ENCODE assay signal across 20 cellular contexts in genomic region chr2:132977812-132978529, GRCh38.
DNase-seq lines count a peak whose midpoint lies in the region; ATAC-seq, FAIRE-seq and TF ChIP-seq lines count a peak whose summit lies in the region.
"Had no signal": no experiment of that assay in that cellular context is flagged by ENCODE, and none has a peak within 500 bp of the region (broad histone marks: within the 10 kb centered on the region; RNA-seq: fewer than 3 reads in every experiment).

No MANE protein-coding gene starts in this region.

- H2BK12ac ChIP-seq in neuronal stem cell (ENCODE audit: low read length): no peak overlapping the region

- H4K91ac ChIP-seq in neuronal stem cell (ENCODE audit: low read depth, low read length, poor library complexity): no peak overlapping the region

- no TSS peak for BruUV-seq in endothelial cell of umbilical vein (replicated peaks; lab: Mats Ljungman, UMichigan)

- H3K23ac ChIP-seq in neuronal stem cell (ENCODE audit: low read depth, low read length, poor library complexity): no peak overlapping the region

- H2BK120ac ChIP-seq in neuronal stem cell (ENCODE audit: low read depth, low read length): no peak overlapping the region

- H3K9me1 ChIP-seq in endothelial cell of umbilical vein (replicated peaks; ENCODE audit: control insufficient read depth, extremely low read depth, insufficient read depth, low read length): no peaks in the 10 kb centered on the region

- DNase-seq in EH (ENCODE audit: low read depth): peak; percentile 72
- peak; percentile 57 for DNase-seq in RPMI7951 (ENCODE audit: low read depth)
- peak; percentile 36 for DNase-seq in endothelial cell of umbilical vein (ENCODE audit: low read depth, low spot score)
- DNase-seq in putamen (ENCODE audit: low spot score): peak; percentile 70
- no peak for DNase-seq in neuronal stem cell (ENCODE audit: low spot score)
- no peak for DNase-seq in GOT3 (lab: John Stamatoyannopoulos, UW)
- DNase-seq in body of pancreas: no peak
- DNase-seq: activated CD8-positive, alpha-beta T cell treated with anti-CD3 and anti-CD28 coated beads for 36 hours; activated naive CD8-positive, alpha-beta T cell treated with anti-CD3 and anti-CD28 coated beads, Interleukin-2, amount 50 U/mL, for 24 hours; heart left ventricle; KG1; kidney glomerular epithelial cell; NCI-H1417; T-cell; WERI-Rb-1 had no signal

- H3K36me3 ChIP-seq in endothelial cell of umbilical vein (ENCODE audit: control insufficient read depth in 2 of 2, extremely low read depth in 1 of 2, insufficient read depth in 2 of 2, low read length in 2 of 2) (no peaks in the 10 kb centered on the region), neuronal stem cell (replicated peaks in 1 of 2; ENCODE audit: control insufficient read depth in 2 of 2, insufficient read depth in 2 of 2, low read length in 2 of 2) (peaks cover 0 to 13% of the 10 kb centered on the region in 2 donors), body of pancreas (replicated peaks in 1 of 2; ENCODE audit: insufficient read depth in 1 of 2, low read depth in 2 of 2) (no peaks in the 10 kb centered on the region)
- H3K36me3 ChIP-seq: heart left ventricle, right atrium auricular region, WERI-Rb-1 had no signal

- no peaks in the 10 kb centered on the region for H3K9me3 ChIP-seq in endothelial cell of umbilical vein (replicated peaks; ENCODE audit: control insufficient read depth, insufficient read depth, low read length)
- no peaks in the 10 kb centered on the region for H3K9me3 ChIP-seq in neuronal stem cell (replicated peaks in 1 of 2; ENCODE audit: control insufficient read depth in 2 of 2, insufficient read depth in 1 of 2, low read depth in 1 of 2, low read length in 2 of 2)
- H3K9me3 ChIP-seq in body of pancreas: no peaks in the 10 kb centered on the region
- H3K9me3 ChIP-seq: heart left ventricle, right atrium auricular region had no signal

- no peak overlapping the region for H3K4ac ChIP-seq in neuronal stem cell (ENCODE audit: low read length)

- POLR2A ChIA-PET in endothelial cell of umbilical vein (lab: Charles Lee): no interaction called here

- no peaks in the 10 kb centered on the region for H3K79me1 ChIP-seq in neuronal stem cell (ENCODE audit: low read depth, low read length)

- intact Hi-C loops in endothelial cell of umbilical vein (cut with micrococcal nuclease) (no loop called here), body of pancreas (cut with DNase I) (no loop called here)

- H2AFZ ChIP-seq in endothelial cell of umbilical vein (ENCODE audit: low read depth, low read length) (no peak overlapping the region), neuronal stem cell (ENCODE audit: low read length) (no peak overlapping the region)

- dilution Hi-C loops in endothelial cell of umbilical vein (cut with MboI; ENCODE audit: extremely low pct_ligation_motif_present, low sequenced_read_pairs): no loop called here

- H3K4me2 ChIP-seq in endothelial cell of umbilical vein (ENCODE audit: insufficient read depth, low read length) (no peak overlapping the region), neuronal stem cell (ENCODE audit: insufficient read depth, low read length, poor library complexity, severe bottlenecking) (no peak overlapping the region)

- H3K9ac ChIP-seq in endothelial cell of umbilical vein (replicated peaks; ENCODE audit: extremely low read depth, insufficient read depth, low read length): no peak overlapping the region
- no peak overlapping the region for H3K9ac ChIP-seq in neuronal stem cell (ENCODE audit: low read depth, low read length, poor library complexity)

- H3K27ac ChIP-seq in endothelial cell of umbilical vein (ENCODE audit: insufficient read depth, low read depth, low read length) (no peak overlapping the region), neuronal stem cell (replicated peaks; ENCODE audit: low read length) (no peak overlapping the region), body of pancreas (no peak overlapping the region)
- H3K27ac ChIP-seq: heart left ventricle, HL-60, right atrium auricular region, RWPE1, WERI-Rb-1 had no signal

- no peak overlapping the region for H4K8ac ChIP-seq in neuronal stem cell (ENCODE audit: low read depth, low read length)

- H3K14ac ChIP-seq in neuronal stem cell (ENCODE audit: low read length): no peak overlapping the region

- H3K4me3 ChIP-seq in endothelial cell of umbilical vein (replicated peaks in 1 of 3; ENCODE audit: insufficient read depth in 1 of 3, low read depth in 1 of 3, low read length in 3 of 3): no peak overlapping the region
- no peak overlapping the region for H3K4me3 ChIP-seq in neuronal stem cell (ENCODE audit: low read length in 2 of 2)
- no peak overlapping the region for H3K4me3 ChIP-seq in body of pancreas
- H3K4me3 ChIP-seq: heart left ventricle, right atrium auricular region had no signal

- H3K79me2 ChIP-seq in endothelial cell of umbilical vein (ENCODE audit: control insufficient read depth, insufficient read depth, low read length): no peaks in the 10 kb centered on the region

- FAIRE-seq in endothelial cell of umbilical vein (lab: Jason Lieb, UNC): no peak
- FAIRE-seq: colon had no signal

- H3K27me3 ChIP-seq in endothelial cell of umbilical vein (ENCODE audit: control insufficient read depth in 2 of 2, insufficient read depth in 2 of 2, low read length in 2 of 2) (no peaks in the 10 kb centered on the region), neuronal stem cell (ENCODE audit: control insufficient read depth in 3 of 3, insufficient read depth in 3 of 3, low read depth in 1 of 3, low read length in 3 of 3) (no peaks in the 10 kb centered on the region), body of pancreas (no peaks in the 10 kb centered on the region)
- H3K27me3 ChIP-seq: heart left ventricle, right atrium auricular region had no signal

- H3K18ac ChIP-seq in neuronal stem cell (ENCODE audit: low read length): no peak overlapping the region

- WGBS in neuronal stem cell (ENCODE audit: extremely low coverage in 2 of 2, insufficient read length in 2 of 2, insufficient replicate concordance in 1 of 2), 2 donors: no CpG with 5 or more reads among the region's 4 CpGs
- WGBS in body of pancreas, 2 donors: 71 to 82% methylated on average over 4 of the region's 4 CpGs

- TF ChIP-seq POLR2A in endothelial cell of umbilical vein (IDR thresholded peaks at IDR 0.05; ENCODE audit: low read depth, low read length): no peak
- no peak for TF ChIP-seq POLR2A in body of pancreas (IDR thresholded peaks at IDR 0.05)

- no peaks in the 10 kb centered on the region for H4K20me1 ChIP-seq in endothelial cell of umbilical vein (replicated peaks; ENCODE audit: control insufficient read depth, extremely low read depth, insufficient read depth, low read length)

- ATAC-seq in HG02610 (IDR thresholded peaks at IDR 0.05; ENCODE audit: unreplicated experiment) (no peak), body of pancreas (no peak)
- ATAC-seq: activated CD8-positive, alpha-beta T cell treated with anti-CD3 and anti-CD28 coated beads for 36 hours; activated naive CD8-positive, alpha-beta T cell treated with anti-CD3 and anti-CD28 coated beads, Interleukin-2, amount 50 U/mL, for 24 hours; heart left ventricle; T-cell had no signal

- H2BK15ac ChIP-seq in neuronal stem cell (ENCODE audit: low read length): no peak overlapping the region

- H3K4me1 ChIP-seq in endothelial cell of umbilical vein (ENCODE audit: control insufficient read depth, extremely low read depth, insufficient read depth, low read length) (peaks cover 5% of the 10 kb centered on the region), neuronal stem cell (ENCODE audit: control insufficient read depth in 2 of 2, insufficient read depth in 1 of 2, low read depth in 1 of 2, low read length in 2 of 2) (peaks cover 0 to 17% of the 10 kb centered on the region in 2 donors), body of pancreas (no peaks in the 10 kb centered on the region)
- H3K4me1 ChIP-seq: heart left ventricle, right atrium auricular region had no signal

- CTCF ChIA-PET in endothelial cell of umbilical vein (lab: Charles Lee): interaction anchor here (0.8 to 1.6 kb wide), 7 partner anchors 9 to 431 kb away, joined by 3 to 7 read pairs (median 3); no protein-coding TSS in a partner anchor

- no peak overlapping the region for H2AK5ac ChIP-seq in neuronal stem cell (ENCODE audit: low read depth, low read length)

- no peak for TF ChIP-seq CTCF in endothelial cell of umbilical vein (IDR thresholded peaks at IDR 0.05; ENCODE audit: extremely low read depth in 1 of 2, insufficient read depth in 1 of 2, low read depth in 1 of 2, low read length in 2 of 2)
- no peak for TF ChIP-seq CTCF in body of pancreas (IDR thresholded peaks at IDR 0.05)

- no peak overlapping the region for H2BK5ac ChIP-seq in neuronal stem cell (ENCODE audit: low read length)

TF ChIP-seq in endothelial cell of umbilical vein, 7 proteins besides CTCF, POLR2A, EP300 and RAD21:
- TF ChIP-seq FOS (IDR thresholded peaks at IDR 0.05; ENCODE audit: borderline replicate concordance, insufficient read depth, low read length): peak; percentile 69
- no peak for TF ChIP-seq EZH2 (IDR thresholded peaks at IDR 0.05; ENCODE audit: borderline replicate concordance, low read depth, low read length, severe bottlenecking)
- no peak for TF ChIP-seq JUN (IDR thresholded peaks at IDR 0.05; ENCODE audit: borderline replicate concordance, insufficient read depth, insufficient read length, low read depth)
- no peak for TF ChIP-seq POLR2AphosphoS5 (IDR thresholded peaks at IDR 0.05; ENCODE audit: insufficient read depth, low read depth, low read length)

Comparison
In these comparisons a context has a peak if more than half of its experiments do, and no peak if none do; other contexts are left out.
1. DNase-seq: peak in EH (single experiment), RPMI7951 (single experiment), endothelial cell of umbilical vein (single experiment) and putamen (single experiment); none in neuronal stem cell (single experiment), GOT3 (single experiment) and body of pancreas (0 of 4).